In the genomic region with DNA sequence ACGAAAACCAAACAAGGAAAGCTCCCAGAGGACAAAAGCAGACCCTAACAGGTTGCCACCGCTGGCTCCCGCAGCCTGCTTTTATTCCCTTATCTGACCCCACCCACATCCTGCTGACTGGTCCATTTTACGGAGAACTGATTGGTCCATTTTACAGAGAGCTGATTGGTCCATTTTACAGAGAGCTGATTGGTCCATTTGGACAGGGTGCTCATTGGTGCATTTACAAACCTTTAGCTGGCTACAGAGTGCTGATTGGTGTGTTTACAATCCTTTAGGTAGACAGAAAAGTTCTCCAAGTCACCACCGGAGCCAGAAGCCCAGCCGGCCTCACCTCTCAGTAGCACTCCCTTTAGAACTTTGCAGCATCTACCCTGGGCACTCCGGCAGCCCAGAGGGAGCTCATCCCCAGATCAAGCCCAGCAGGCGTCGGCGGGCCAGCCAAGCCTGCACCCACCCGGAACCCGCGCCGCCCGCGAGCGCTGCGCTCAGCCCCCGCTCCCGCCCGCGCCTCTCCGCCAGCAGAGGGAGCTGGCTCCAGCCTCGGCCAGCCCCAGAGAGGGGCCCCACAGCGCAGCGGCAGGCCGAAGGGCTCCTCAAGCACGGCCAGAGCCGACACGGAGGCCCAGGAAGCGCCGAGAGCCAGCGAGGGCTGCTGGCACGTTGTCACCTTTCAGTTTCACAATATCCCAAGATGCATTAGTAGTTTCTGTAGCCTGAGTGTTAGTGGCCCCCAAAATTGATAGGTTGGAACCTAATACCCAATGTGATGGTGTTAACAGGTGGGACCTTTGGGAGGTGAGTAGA, we compare ENCODE assay signal across 8 cellular contexts. TPM values are rescaled to one million over a fixed set of nuclear protein-coding genes. Genes with fewer than 3 reads are reported as not detected.
DNase-seq lines count a peak whose midpoint lies in the region; ATAC-seq and TF ChIP-seq lines count a peak whose summit lies in the region.

No MANE protein-coding gene starts in this region.

- TF ChIP-seq CTCF in 22Rv1 (IDR thresholded peaks at IDR 0.05) (peak; percentile 95), choroid plexus epithelial cell (conservative IDR thresholded peaks at IDR 0.05; ENCODE audit: low read depth, low read length) (peak; percentile 43)

- H3K4me3 ChIP-seq in choroid plexus epithelial cell (ENCODE audit: low read depth, low read length) (no peak overlapping the region), mesenchymal stem cell (ENCODE audit: insufficient read depth in 1 of 2, low read depth in 1 of 2, low read length in 2 of 2) (peak overlapping the region in 1 of 2 experiments; percentile 59)

- no peak overlapping the region for H2AFZ ChIP-seq in mesenchymal stem cell (ENCODE audit: low read depth, low read length)

- peaks cover 0 to 7% of the 10 kb centered on the region in 2 donors for H3K27me3 Mint-ChIP-seq in stimulated activated naive B cell treated with anti-CD40 and anti-IgM and Interleukin-4, amounts not matched to agents 10 μg/mL and 1 μg/mL and 100 μg/mL, for 72 hours

- H3K4me2 ChIP-seq in mesenchymal stem cell (ENCODE audit: low read length, poor library complexity, severe bottlenecking): peak overlapping the region; percentile 31

- WGBS in mesenchymal stem cell: 30% methylated on average over 33 of the region's 34 CpGs

- H2BK12ac ChIP-seq in mesenchymal stem cell (ENCODE audit: low read length in 2 of 2): no peak overlapping the region

- no peak overlapping the region for H2BK120ac ChIP-seq in mesenchymal stem cell (ENCODE audit: low read depth, low read length)

- no peak overlapping the region for H2AK5ac ChIP-seq in mesenchymal stem cell (ENCODE audit: low read length, severe bottlenecking)

- no peak overlapping the region for H2BK5ac ChIP-seq in mesenchymal stem cell (ENCODE audit: low read depth, low read length, poor library complexity, severe bottlenecking)

- H3K36me3 ChIP-seq in mesenchymal stem cell (ENCODE audit: control insufficient read depth in 1 of 2, insufficient read depth in 2 of 2, low read depth in 1 of 2, low read length in 2 of 2): no peaks in the 10 kb centered on the region

- no peak overlapping the region for H3K9ac ChIP-seq in mesenchymal stem cell (ENCODE audit: low read length)

- H3K4me1 ChIP-seq in mesenchymal stem cell (ENCODE audit: control insufficient read depth, insufficient read depth, low read depth, low read length): peaks cover 5% of the 10 kb centered on the region

- H3K23ac ChIP-seq in mesenchymal stem cell (ENCODE audit: low read length in 2 of 2): no peak overlapping the region

- peaks cover 4% of the 10 kb centered on the region for H3K9me3 ChIP-seq in mesenchymal stem cell (ENCODE audit: control insufficient read depth, low read length)

- H3K14ac ChIP-seq in mesenchymal stem cell (ENCODE audit: low read length in 2 of 2): no peak overlapping the region

- peak overlapping the region; percentile 75 to 80 for H3K4me3 Mint-ChIP-seq in stimulated activated naive B cell treated with anti-CD40 and anti-IgM and Interleukin-4, amounts not matched to agents 10 μg/mL and 1 μg/mL and 100 μg/mL, for 72 hours

- no peaks in the 10 kb centered on the region for H3K36me3 Mint-ChIP-seq in stimulated activated naive B cell treated with anti-CD40 and anti-IgM and Interleukin-4, amounts not matched to agents 10 μg/mL and 1 μg/mL and 100 μg/mL, for 72 hours

- H3K27ac ChIP-seq in 22Rv1: peak overlapping the region; percentile 57
- no peak overlapping the region for H3K27ac ChIP-seq in mesenchymal stem cell (ENCODE audit: low read length, poor library complexity, severe bottlenecking)

- no peak overlapping the region for H4K8ac ChIP-seq in mesenchymal stem cell (ENCODE audit: low read length)

- peaks cover 14 to 20% of the 10 kb centered on the region in 2 donors for H3K4me1 Mint-ChIP-seq in stimulated activated naive B cell treated with anti-CD40 and anti-IgM and Interleukin-4, amounts not matched to agents 10 μg/mL and 1 μg/mL and 100 μg/mL, for 72 hours

- H3K18ac ChIP-seq in mesenchymal stem cell (ENCODE audit: low read depth in 1 of 2, low read length in 2 of 2): no peak overlapping the region

- H2BK15ac ChIP-seq in mesenchymal stem cell (ENCODE audit: low read depth, poor library complexity, severe bottlenecking): no peak overlapping the region

- H4K91ac ChIP-seq in mesenchymal stem cell (ENCODE audit: low read length): no peak overlapping the region

- H3K79me1 ChIP-seq in mesenchymal stem cell (replicated peaks; ENCODE audit: low read length, poor library complexity, severe bottlenecking): no peaks in the 10 kb centered on the region

- H3K27me3 ChIP-seq in mesenchymal stem cell (ENCODE audit: control insufficient read depth in 1 of 2, insufficient read depth in 1 of 2, low read length in 2 of 2): peaks cover 59 to 80% of the 10 kb centered on the region in 2 experiments

- peak overlapping the region; percentile 51 for H3K27ac Mint-ChIP-seq in stimulated activated naive B cell treated with anti-CD40 and anti-IgM and Interleukin-4, amounts not matched to agents 10 μg/mL and 1 μg/mL and 100 μg/mL, for 72 hours

- H3K9me3 Mint-ChIP-seq in stimulated activated naive B cell treated with anti-CD40 and anti-IgM and Interleukin-4, amounts not matched to agents 10 μg/mL and 1 μg/mL and 100 μg/mL, for 72 hours: no peaks in the 10 kb centered on the region

- peak; percentile 57 for DNase-seq in activated CD4-positive, CD25-positive, alpha-beta regulatory T cell treated with anti-CD3 and anti-CD28 coated beads, Interleukin-2, amount 50 U/mL, for 72 hours
- DNase-seq in choroid plexus epithelial cell (ENCODE audit: low read depth) (peak; percentile 43), mesenchymal stem cell (peak; percentile 29)
- peak; percentile 53 for DNase-seq in stimulated activated naive B cell treated with anti-CD40 and anti-IgM and Interleukin-4, amounts not matched to agents 10 μg/mL and 1 μg/mL and 100 μg/mL, for 72 hours

- ATAC-seq in GM18907 (IDR thresholded peaks at IDR 0.05; ENCODE audit: unreplicated experiment) (peak; percentile 77), HG03439 (IDR thresholded peaks at IDR 0.05; ENCODE audit: unreplicated experiment) (peak; percentile 68), HG02678 (IDR thresholded peaks at IDR 0.05; ENCODE audit: unreplicated experiment) (no peak)
- peak; percentile 94 for ATAC-seq in stimulated activated naive B cell treated with anti-CD40 and anti-IgM and Interleukin-4, amounts not matched to agents 10 μg/mL and 1 μg/mL and 100 μg/mL, for 72 hours (replicated peaks)

- no peak overlapping the region for H3K4ac ChIP-seq in mesenchymal stem cell (ENCODE audit: low read depth in 1 of 2, low read length in 2 of 2)

RNA-seq across cellular contexts. Expression of gene CLPTM1L, which starts 35.3 kb away (rescaled TPM):
- polyA plus RNA-seq in mesenchymal stem cell (2013, experiment 1 of 2): 63.5 TPM
- 62.4 TPM for polyA plus RNA-seq in mesenchymal stem cell (2013, experiment 2 of 2)
